Comparison of ENCODE assay signal across 2 cellular contexts in the genomic region with DNA sequence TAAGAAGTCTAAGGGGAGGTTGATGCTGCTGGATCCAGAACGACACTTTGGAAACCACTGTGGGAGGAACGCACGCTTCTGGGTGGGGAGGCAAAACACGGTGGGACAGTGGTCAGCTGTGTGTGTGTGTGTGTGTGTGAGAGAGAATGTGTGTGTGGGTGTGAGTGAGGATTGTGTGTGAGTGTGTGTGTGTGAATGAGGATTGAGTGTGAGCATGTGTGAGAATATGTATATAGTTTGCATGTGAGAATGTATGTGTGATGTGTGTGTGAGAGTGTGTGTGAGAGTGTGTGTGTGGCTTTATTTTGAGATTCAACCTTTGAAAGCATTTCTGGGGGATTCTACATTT.
TF ChIP-seq lines count a peak whose summit lies in the region.

No MANE protein-coding gene starts in this region.

TF ChIP-seq in endothelial cell of umbilical vein, 7 proteins besides CTCF, POLR2A, EP300 and RAD21 (continued from another document):
- no peak for TF ChIP-seq FOS (IDR thresholded peaks at IDR 0.05; ENCODE audit: borderline replicate concordance, insufficient read depth, low read length)
- no peak for TF ChIP-seq JUN (IDR thresholded peaks at IDR 0.05; ENCODE audit: borderline replicate concordance, insufficient read depth, insufficient read length, low read depth)
- TF ChIP-seq, protein P1, sequence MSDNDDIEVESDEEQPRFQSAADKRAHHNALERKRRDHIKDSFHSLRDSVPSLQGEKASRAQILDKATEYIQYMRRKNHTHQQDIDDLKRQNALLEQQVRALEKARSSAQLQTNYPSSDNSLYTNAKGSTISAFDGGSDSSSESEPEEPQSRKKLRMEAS (IDR thresholded peaks at IDR 0.05; ENCODE audit: insufficient read depth, insufficient read length): no peak

TF ChIP-seq in neural cell, 6 proteins besides CTCF, POLR2A, EP300 and RAD21 (continued from another document):
- TF ChIP-seq, protein P2, sequence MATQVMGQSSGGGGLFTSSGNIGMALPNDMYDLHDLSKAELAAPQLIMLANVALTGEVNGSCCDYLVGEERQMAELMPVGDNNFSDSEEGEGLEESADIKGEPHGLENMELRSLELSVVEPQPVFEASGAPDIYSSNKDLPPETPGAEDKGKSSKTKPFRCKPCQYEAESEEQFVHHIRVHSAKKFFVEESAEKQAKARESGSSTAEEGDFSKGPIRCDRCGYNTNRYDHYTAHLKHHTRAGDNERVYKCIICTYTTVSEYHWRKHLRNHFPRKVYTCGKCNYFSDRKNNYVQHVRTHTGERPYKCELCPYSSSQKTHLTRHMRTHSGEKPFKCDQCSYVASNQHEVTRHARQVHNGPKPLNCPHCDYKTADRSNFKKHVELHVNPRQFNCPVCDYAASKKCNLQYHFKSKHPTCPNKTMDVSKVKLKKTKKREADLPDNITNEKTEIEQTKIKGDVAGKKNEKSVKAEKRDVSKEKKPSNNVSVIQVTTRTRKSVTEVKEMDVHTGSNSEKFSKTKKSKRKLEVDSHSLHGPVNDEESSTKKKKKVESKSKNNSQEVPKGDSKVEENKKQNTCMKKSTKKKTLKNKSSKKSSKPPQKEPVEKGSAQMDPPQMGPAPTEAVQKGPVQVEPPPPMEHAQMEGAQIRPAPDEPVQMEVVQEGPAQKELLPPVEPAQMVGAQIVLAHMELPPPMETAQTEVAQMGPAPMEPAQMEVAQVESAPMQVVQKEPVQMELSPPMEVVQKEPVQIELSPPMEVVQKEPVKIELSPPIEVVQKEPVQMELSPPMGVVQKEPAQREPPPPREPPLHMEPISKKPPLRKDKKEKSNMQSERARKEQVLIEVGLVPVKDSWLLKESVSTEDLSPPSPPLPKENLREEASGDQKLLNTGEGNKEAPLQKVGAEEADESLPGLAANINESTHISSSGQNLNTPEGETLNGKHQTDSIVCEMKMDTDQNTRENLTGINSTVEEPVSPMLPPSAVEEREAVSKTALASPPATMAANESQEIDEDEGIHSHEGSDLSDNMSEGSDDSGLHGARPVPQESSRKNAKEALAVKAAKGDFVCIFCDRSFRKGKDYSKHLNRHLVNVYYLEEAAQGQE (IDR thresholded peaks at IDR 0.05; ENCODE audit: borderline replicate concordance): no peak
- TF ChIP-seq MXI1 (conservative IDR thresholded peaks at IDR 0.05; ENCODE audit: poor library complexity, severe bottlenecking) (no peak), SMC3 (conservative IDR thresholded peaks at IDR 0.05; ENCODE audit: poor library complexity) (no peak)
